In the genomic region with DNA sequence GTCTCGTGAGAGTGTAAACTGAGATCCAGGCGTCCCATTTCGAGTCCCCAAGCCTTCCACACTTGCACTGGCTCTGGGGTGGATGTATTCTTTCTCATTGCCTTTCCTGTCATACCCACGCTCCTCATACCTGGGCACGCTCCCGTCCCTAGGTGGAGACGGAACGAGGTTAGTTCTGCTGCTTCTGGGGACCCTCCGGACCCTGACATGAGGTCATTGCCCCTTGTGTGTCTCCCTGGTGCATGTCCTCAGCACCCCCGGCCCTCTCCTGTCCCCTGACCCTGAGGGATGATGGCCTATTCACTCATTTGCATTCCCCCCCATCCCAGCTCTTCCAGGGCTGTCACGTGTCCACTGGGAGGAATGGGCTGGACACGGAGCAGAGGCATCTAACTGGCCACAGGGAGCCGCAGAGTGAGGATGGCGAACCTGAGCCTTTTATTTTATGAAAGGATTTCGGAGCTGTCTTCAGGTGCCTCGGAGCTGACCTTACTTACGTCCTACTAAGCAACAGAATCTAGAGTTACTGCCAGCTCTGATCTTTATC, we compare ENCODE assay signal across 20 cellular contexts. TPM values are rescaled to one million over a fixed set of nuclear protein-coding genes. Genes with fewer than 3 reads are reported as not detected.
DNase-seq lines count a peak whose midpoint lies in the region; ATAC-seq and TF ChIP-seq lines count a peak whose summit lies in the region.
"Had no signal": no experiment of that assay in that cellular context is flagged by ENCODE, and none has a peak within 500 bp of the region (broad histone marks: within the 10 kb centered on the region; RNA-seq: fewer than 3 reads in every experiment).

No MANE protein-coding gene starts in this region.

- no peak for TF ChIP-seq CTCF in WTC11 (IDR thresholded peaks at IDR 0.05)

- H3K4ac ChIP-seq in mesendoderm (ENCODE audit: low read depth, low read length): no peak overlapping the region

- no CpG with 5 or more reads among the region's 17 CpGs for WGBS in mesendoderm (ENCODE audit: extremely low coverage, insufficient coverage, low lambda C conversion rate)

- H3K23ac ChIP-seq in mesendoderm (ENCODE audit: low read length): no peak overlapping the region

- peak overlapping the region; percentile 64 for H2BK5ac ChIP-seq in mesendoderm (ENCODE audit: low read length)

- peak overlapping the region in 2 of 3 donors; percentile 90 to 91 for H3K27ac Mint-ChIP-seq in IgD-negative memory B cell
- H3K27ac Mint-ChIP-seq in WTC11: peak overlapping the region; percentile 8; the same call in 1 of the 2 replicates

- no peaks in the 10 kb centered on the region for H3K27me3 ChIP-seq in BLaER1
- no peaks in the 10 kb centered on the region for H3K27me3 ChIP-seq in mesendoderm (ENCODE audit: insufficient read depth, low read length, poor library complexity)

- H3K4me2 ChIP-seq in BLaER1: no peak overlapping the region
- no peak overlapping the region for H3K4me2 ChIP-seq in mesendoderm (ENCODE audit: low read length)

- H3K4me1 Mint-ChIP-seq in IgD-negative memory B cell: peaks cover 22 to 36% (median 33%) of the 10 kb centered on the region in 3 donors
- peaks cover 20% of the 10 kb centered on the region for H3K4me1 Mint-ChIP-seq in WTC11

- no peak overlapping the region for H3K18ac ChIP-seq in mesendoderm (ENCODE audit: low read length)

- no peak for DNase-seq in WTC11 (ENCODE audit: low spot score)
- no peak for DNase-seq in mesendoderm
- no peak for DNase-seq in activated CD4-positive, alpha-beta T cell treated with anti-CD3 and anti-CD28 coated beads, Interleukin-2, amount 50 U/mL, for 1 hour
- no peak for DNase-seq in cerebellum (ENCODE audit: low spot score)
- DNase-seq: COR-L47, DMS79 treated with DMSO at 0.1 percent for 48 hours, GOT3, IMR-90, Karpas-422, NCI-H1694 treated with DMSO at 0.1 percent for 48 hours, NCI-H2081 treated with DMSO at 0.1 percent for 48 hours, NCI-H2171 treated with DMSO at 0.1 percent for 48 hours, NCI-H524 treated with DMSO at 0.1 percent for 48 hours, NCI-H82, Right ventricle myocardium superior had no signal

- no peak overlapping the region for H3K4me3 Mint-ChIP-seq in IgD-negative memory B cell
- H3K4me3 Mint-ChIP-seq in WTC11: no peak overlapping the region

- H3K36me3 ChIP-seq in BLaER1 (peaks cover 35% of the 10 kb centered on the region), mesendoderm (ENCODE audit: control insufficient read depth, insufficient read depth, low read length) (no peaks in the 10 kb centered on the region)

- no peak for ATAC-seq in WTC11
- no peak for ATAC-seq in GM21390 (IDR thresholded peaks at IDR 0.05; ENCODE audit: unreplicated experiment)
- ATAC-seq in GM18858 (IDR thresholded peaks at IDR 0.05; ENCODE audit: unreplicated experiment): no peak
- ATAC-seq: GM12878 had no signal

- H4K5ac ChIP-seq in mesendoderm (ENCODE audit: low read length): no peak overlapping the region

- H3K4me1 ChIP-seq in BLaER1 (peaks cover 53% of the 10 kb centered on the region), mesendoderm (ENCODE audit: control insufficient read depth, low read depth, low read length) (peaks cover 14% of the 10 kb centered on the region)

- no peak overlapping the region for H4K8ac ChIP-seq in mesendoderm (ENCODE audit: low read depth, low read length)

- H3K79me1 ChIP-seq in mesendoderm (ENCODE audit: low read length): peaks cover 6% of the 10 kb centered on the region

- H3K9ac ChIP-seq in BLaER1: no peak overlapping the region
- H3K9ac ChIP-seq in mesendoderm (ENCODE audit: low read length): no peak overlapping the region

- H2BK120ac ChIP-seq in mesendoderm (ENCODE audit: low read depth, low read length): no peak overlapping the region

- peak overlapping the region; percentile 30 for H3K56ac ChIP-seq in mesendoderm (ENCODE audit: low read length)

- POLR2A ChIA-PET in WTC11 (lab: Charles Lee): no interaction called here

- H2BK15ac ChIP-seq in mesendoderm (replicated peaks; ENCODE audit: low read depth): no peak overlapping the region

- H3K36me3 Mint-ChIP-seq in IgD-negative memory B cell (no peaks in the 10 kb centered on the region), WTC11 (peaks cover 11% of the 10 kb centered on the region; the same call in 1 of the 2 replicates)

- CTCF ChIA-PET in WTC11 (lab: Charles Lee): interaction anchor here (1.4 kb wide), 1 partner anchor 17 kb away, joined by 3 read pairs; no protein-coding TSS in a partner anchor

- peaks cover 60% of the 10 kb centered on the region for H3K79me2 ChIP-seq in mesendoderm (ENCODE audit: control insufficient read depth, insufficient read depth, low read length)

- no peaks in the 10 kb centered on the region for H3K9me3 Mint-ChIP-seq in IgD-negative memory B cell
- H3K9me3 Mint-ChIP-seq in WTC11: peaks cover 4% of the 10 kb centered on the region

- H2AK5ac ChIP-seq in mesendoderm (ENCODE audit: low read length): no peak overlapping the region

- H3K4me3 ChIP-seq in BLaER1: no peak overlapping the region
- H3K4me3 ChIP-seq in mesendoderm (ENCODE audit: low read length): no peak overlapping the region

- H3K9me3 ChIP-seq in BLaER1: peaks cover 15% of the 10 kb centered on the region

- no peaks in the 10 kb centered on the region for H3K27me3 Mint-ChIP-seq in IgD-negative memory B cell
- no peaks in the 10 kb centered on the region for H3K27me3 Mint-ChIP-seq in WTC11 (ENCODE audit: low read depth)

- H3K27ac ChIP-seq in BLaER1: peak overlapping the region; percentile 69; the same call in 1 of the 2 replicates
- H3K27ac ChIP-seq in mesendoderm (ENCODE audit: low read depth, low read length): no peak overlapping the region

- peaks cover 62% of the 10 kb centered on the region for H4K20me1 ChIP-seq in BLaER1

TF ChIP-seq in WTC11, 78 proteins besides CTCF, POLR2A, EP300 and RAD21 (continues in another document):
- TF ChIP-seq, protein P1, sequence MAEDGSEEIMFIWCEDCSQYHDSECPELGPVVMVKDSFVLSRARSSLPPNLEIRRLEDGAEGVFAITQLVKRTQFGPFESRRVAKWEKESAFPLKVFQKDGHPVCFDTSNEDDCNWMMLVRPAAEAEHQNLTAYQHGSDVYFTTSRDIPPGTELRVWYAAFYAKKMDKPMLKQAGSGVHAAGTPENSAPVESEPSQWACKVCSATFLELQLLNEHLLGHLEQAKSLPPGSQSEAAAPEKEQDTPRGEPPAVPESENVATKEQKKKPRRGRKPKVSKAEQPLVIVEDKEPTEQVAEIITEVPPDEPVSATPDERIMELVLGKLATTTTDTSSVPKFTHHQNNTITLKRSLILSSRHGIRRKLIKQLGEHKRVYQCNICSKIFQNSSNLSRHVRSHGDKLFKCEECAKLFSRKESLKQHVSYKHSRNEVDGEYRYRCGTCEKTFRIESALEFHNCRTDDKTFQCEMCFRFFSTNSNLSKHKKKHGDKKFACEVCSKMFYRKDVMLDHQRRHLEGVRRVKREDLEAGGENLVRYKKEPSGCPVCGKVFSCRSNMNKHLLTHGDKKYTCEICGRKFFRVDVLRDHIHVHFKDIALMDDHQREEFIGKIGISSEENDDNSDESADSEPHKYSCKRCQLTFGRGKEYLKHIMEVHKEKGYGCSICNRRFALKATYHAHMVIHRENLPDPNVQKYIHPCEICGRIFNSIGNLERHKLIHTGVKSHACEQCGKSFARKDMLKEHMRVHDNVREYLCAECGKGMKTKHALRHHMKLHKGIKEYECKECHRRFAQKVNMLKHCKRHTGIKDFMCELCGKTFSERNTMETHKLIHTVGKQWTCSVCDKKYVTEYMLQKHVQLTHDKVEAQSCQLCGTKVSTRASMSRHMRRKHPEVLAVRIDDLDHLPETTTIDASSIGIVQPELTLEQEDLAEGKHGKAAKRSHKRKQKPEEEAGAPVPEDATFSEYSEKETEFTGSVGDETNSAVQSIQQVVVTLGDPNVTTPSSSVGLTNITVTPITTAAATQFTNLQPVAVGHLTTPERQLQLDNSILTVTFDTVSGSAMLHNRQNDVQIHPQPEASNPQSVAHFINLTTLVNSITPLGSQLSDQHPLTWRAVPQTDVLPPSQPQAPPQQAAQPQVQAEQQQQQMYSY (CRISPR knock-in tag; IDR thresholded peaks at IDR 0.05): no peak
- TF ChIP-seq GTF2I (CRISPR knock-in tag; conservative IDR thresholded peaks at IDR 0.05): no peak
- no peak for TF ChIP-seq JAZF1 (CRISPR knock-in tag; IDR thresholded peaks at IDR 0.05)
- TF ChIP-seq, protein P2, sequence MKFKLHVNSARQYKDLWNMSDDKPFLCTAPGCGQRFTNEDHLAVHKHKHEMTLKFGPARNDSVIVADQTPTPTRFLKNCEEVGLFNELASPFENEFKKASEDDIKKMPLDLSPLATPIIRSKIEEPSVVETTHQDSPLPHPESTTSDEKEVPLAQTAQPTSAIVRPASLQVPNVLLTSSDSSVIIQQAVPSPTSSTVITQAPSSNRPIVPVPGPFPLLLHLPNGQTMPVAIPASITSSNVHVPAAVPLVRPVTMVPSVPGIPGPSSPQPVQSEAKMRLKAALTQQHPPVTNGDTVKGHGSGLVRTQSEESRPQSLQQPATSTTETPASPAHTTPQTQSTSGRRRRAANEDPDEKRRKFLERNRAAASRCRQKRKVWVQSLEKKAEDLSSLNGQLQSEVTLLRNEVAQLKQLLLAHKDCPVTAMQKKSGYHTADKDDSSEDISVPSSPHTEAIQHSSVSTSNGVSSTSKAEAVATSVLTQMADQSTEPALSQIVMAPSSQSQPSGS (CRISPR knock-in tag; IDR thresholded peaks at IDR 0.05; ENCODE audit: borderline replicate concordance, low read depth): no peak
- no peak for TF ChIP-seq ATF1 (CRISPR knock-in tag; IDR thresholded peaks at IDR 0.05)
- no peak for TF ChIP-seq RELA (CRISPR knock-in tag; IDR thresholded peaks at IDR 0.05; ENCODE audit: borderline replicate concordance)
- TF ChIP-seq, protein P3, sequence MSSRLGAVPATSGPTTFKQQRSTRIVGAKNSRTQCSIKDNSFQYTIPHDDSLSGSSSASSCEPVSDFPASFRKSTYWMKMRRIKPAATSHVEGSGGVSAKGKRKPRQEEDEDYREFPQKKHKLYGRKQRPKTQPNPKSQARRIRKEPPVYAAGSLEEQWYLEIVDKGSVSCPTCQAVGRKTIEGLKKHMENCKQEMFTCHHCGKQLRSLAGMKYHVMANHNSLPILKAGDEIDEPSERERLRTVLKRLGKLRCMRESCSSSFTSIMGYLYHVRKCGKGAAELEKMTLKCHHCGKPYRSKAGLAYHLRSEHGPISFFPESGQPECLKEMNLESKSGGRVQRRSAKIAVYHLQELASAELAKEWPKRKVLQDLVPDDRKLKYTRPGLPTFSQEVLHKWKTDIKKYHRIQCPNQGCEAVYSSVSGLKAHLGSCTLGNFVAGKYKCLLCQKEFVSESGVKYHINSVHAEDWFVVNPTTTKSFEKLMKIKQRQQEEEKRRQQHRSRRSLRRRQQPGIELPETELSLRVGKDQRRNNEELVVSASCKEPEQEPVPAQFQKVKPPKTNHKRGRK (CRISPR knock-in tag; IDR thresholded peaks at IDR 0.05; ENCODE audit: borderline replicate concordance): no peak

RNA-seq across cellular contexts. Expression of a gene that starts 8.2 kb away (rescaled TPM):
- polyA plus RNA-seq in IgD-negative memory B cell: 6.0 TPM
- total RNA-seq in WTC11 (2021) (19.0 to 22.4 TPM (median 19.9 TPM) in 3 replicates), cerebellum (23.6 TPM)
- 10.9 TPM for polyA plus RNA-seq in mesendoderm (2013, experiment 1 of 2)
- 11.6 TPM for polyA plus RNA-seq in mesendoderm (2013, experiment 2 of 2)

RNA-seq across cellular contexts. Expression of a gene that starts 43.8 kb away (rescaled TPM):
- 103 TPM for polyA plus RNA-seq in IgD-negative memory B cell
- total RNA-seq in WTC11 (2021) (68.9 to 79.5 TPM (median 69.4 TPM) in 3 replicates), cerebellum (45.6 TPM)
- 73.5 TPM for polyA plus RNA-seq in mesendoderm (2013, experiment 1 of 2)
- 72.3 TPM for polyA plus RNA-seq in mesendoderm (2013, experiment 2 of 2)
